In genomic region chr3:138118863-138119766, GRCh38 we compare ENCODE assay signal across 8 cellular contexts. TPM values are rescaled to one million over a fixed set of nuclear protein-coding genes. Genes with fewer than 3 reads are reported as not detected.
DNase-seq lines count a peak whose midpoint lies in the region; ATAC-seq and TF ChIP-seq lines count a peak whose summit lies in the region.

No MANE protein-coding gene starts in this region.

- POLR2A ChIA-PET in AG04450 (lab: Yijun Ruan, JAX) = interaction anchor here (0.7 kb wide), 1 partner anchor 68 kb away, joined by 3 read pairs; the partner anchor contains the start of gene ARMC8

- no peak overlapping the region for H3K27ac ChIP-seq in AG04450 (ENCODE audit: low read depth, low read length)
- H3K27ac ChIP-seq in WERI-Rb-1 = no peak overlapping the region
- H3K27ac ChIP-seq in caudate nucleus (ENCODE audit: low read depth, low read length) = no peak overlapping the region

- H3K9me3 ChIP-seq in AG04450 (ENCODE audit: control insufficient read depth, insufficient read depth, low read length) = no peaks in the 10 kb centered on the region
- no peaks in the 10 kb centered on the region for H3K9me3 ChIP-seq in WERI-Rb-1 (ENCODE audit: severe bottlenecking)

- no peak overlapping the region for H3K4me3 ChIP-seq in AG04450 (ENCODE audit: low read depth, low read length)
- H3K4me3 ChIP-seq in WERI-Rb-1 (ENCODE audit: low read depth, low read length) = no peak overlapping the region

- ATAC-seq in GM18861 (IDR thresholded peaks at IDR 0.05; ENCODE audit: unreplicated experiment) (peak; percentile 70), HG03108 (IDR thresholded peaks at IDR 0.05; ENCODE audit: unreplicated experiment) (peak; percentile 47)

- CTCF ChIA-PET in AG04450 (lab: Charles Lee) = interaction anchor here (0.6 to 9.8 kb wide), 33 partner anchors 8 to 1763 kb away, joined by 3 to 202 read pairs (median 5); partner anchors contain the start of genes A4GNT and DBR1

- TF ChIP-seq CTCF in AG04450 (IDR thresholded peaks at IDR 0.05; ENCODE audit: low read depth, low read length) = peak; percentile 88
- peak; percentile 86 for TF ChIP-seq CTCF in WERI-Rb-1 (IDR thresholded peaks at IDR 0.05; ENCODE audit: low read depth, low read length)

- H3K27me3 ChIP-seq in AG04450 (ENCODE audit: control insufficient read depth, insufficient read depth, low read length) (no peaks in the 10 kb centered on the region), WERI-Rb-1 (ENCODE audit: insufficient read depth, low read depth, severe bottlenecking) (no peaks in the 10 kb centered on the region)

- no peaks in the 10 kb centered on the region; the same call in 1 of the 2 replicates for H3K36me3 ChIP-seq in WERI-Rb-1

- DNase-seq in AG04450 (ENCODE audit: low read depth, low spot score) (peak; percentile 29), NCI-H2171 treated with DMSO at 0.1 percent for 48 hours (lab: John Stamatoyannopoulos, UW) (peak; percentile 60), WERI-Rb-1 (peak; percentile 88), caudate nucleus (lab: John Stamatoyannopoulos, UW) (peak in 53 of 61 donors; percentile 3 to 82 (median 25)), kidney tubule cell (ENCODE audit: low spot score) (peak; percentile 79)
- peak; percentile 60 for DNase-seq in stimulated activated CD4-positive, alpha-beta T cell treated with anti-CD3 and anti-CD28 coated beads, Interleukin-4, amount 100 ng/mL, for 24 hours

RNA-seq across cellular contexts. Expression of gene DZIP1L, which starts 3.7 kb away (rescaled TPM):
- 5.7 and 7.9 TPM in 2 replicates for polyA plus RNA-seq in AG04450 (2011; rRNA removed)
- 20.9 and 25.4 TPM in 2 replicates for polyA minus RNA-seq in AG04450 (2011; rRNA and poly(A)+ RNA removed)

RNA-seq across cellular contexts. Expression of gene A4GNT, which starts 13.1 kb away (rescaled TPM):
- not detected in 2 replicates for polyA plus RNA-seq in AG04450 (2011; rRNA removed)
- polyA minus RNA-seq in AG04450 (2011; rRNA and poly(A)+ RNA removed) = not detected in 2 replicates

RNA-seq across cellular contexts. Expression of gene DBR1, which starts 55.6 kb away (rescaled TPM):
- polyA plus RNA-seq in AG04450 (2011; rRNA removed) = 10.5 and 12.8 TPM in 2 replicates
- polyA minus RNA-seq in AG04450 (2011; rRNA and poly(A)+ RNA removed) = 7.9 and 8.9 TPM in 2 replicates

Comparison
In these comparisons a context has a peak if more than half of its experiments do, and no peak if none do; other contexts are left out.
1. DNase-seq: peak in every context shown above with its lines; median percentile 88 in WERI-Rb-1; 79 in kidney tubule cell; 60 in NCI-H2171 treated with DMSO at 0.1 percent for 48 hours; 60 in stimulated activated CD4-positive, alpha-beta T cell treated with anti-CD3 and anti-CD28 coated beads, Interleukin-4, amount 100 ng/mL, for 24 hours; 29 in AG04450; 25 in caudate nucleus.